In the genomic region with DNA sequence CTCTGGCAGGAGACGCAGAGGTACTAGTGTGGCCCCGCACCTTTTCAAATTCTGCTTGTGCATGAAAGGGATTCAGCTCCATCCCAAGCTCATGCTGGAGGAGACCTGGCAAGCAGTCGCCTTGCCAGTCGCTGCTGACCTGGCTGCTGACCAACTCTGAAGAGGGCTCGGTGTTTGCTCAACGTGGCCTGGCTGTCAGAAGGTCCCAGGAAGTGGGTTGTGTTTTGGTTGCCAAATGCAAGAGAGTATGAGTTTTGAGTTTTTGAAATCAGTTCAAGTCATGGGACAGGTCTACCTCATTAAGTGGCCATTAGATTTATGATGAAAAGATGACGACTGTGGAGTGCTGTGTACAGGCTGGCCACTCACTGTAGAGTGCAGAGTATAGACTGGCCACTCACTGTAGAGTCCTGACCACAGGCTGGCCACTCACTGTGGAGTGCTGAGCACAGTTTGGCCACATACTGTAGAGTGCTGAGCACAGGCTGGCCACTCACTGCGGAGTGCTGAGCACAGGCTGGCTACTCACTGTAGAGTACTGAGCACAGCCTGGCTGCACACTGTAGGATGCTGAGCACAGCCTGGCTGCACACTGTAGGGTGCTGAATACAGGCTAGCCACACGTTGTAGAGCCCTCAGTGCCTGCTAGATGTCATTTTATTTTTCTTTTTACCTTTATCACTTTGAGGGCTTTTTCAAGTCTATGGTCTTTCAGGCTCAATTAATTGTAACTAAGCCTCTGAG, we compare ENCODE assay signal across 22 cellular contexts.
A peak's percentile ranks its signal among the peaks of the same experiment; 100 is the strongest.
DNase-seq lines count a peak whose midpoint lies in the region; ATAC-seq, FAIRE-seq and TF ChIP-seq lines count a peak whose summit lies in the region.
"Had no signal": no experiment of that assay in that cellular context is flagged by ENCODE, and none has a peak within 500 bp of the region (broad histone marks: within the 10 kb centered on the region; RNA-seq: fewer than 3 reads in every experiment).

No MANE protein-coding gene starts in this region.

- H3K4me3 Mint-ChIP-seq in stimulated activated memory B cell treated with anti-CD40 and anti-IgM and Interleukin-4, amounts not matched to agents 10 μg/mL and 1 μg/mL and 100 μg/mL, for 72 hours, result no peak overlapping the region
- H3K4me3 Mint-ChIP-seq in activated T-cell treated with anti-CD3 and anti-CD28 coated beads, Interleukin-2, amount 50 U/mL, for 4 hours, result no peak overlapping the region
- H3K4me3 Mint-ChIP-seq: activated naive CD8-positive, alpha-beta T cell; activated T-helper 1 cell treated with anti-CD3 and anti-CD28 coated beads, Interleukin-12 subunit alpha, Interleukin-12 subunit beta, Interleukin-2, Interleukin-4 antibody, amounts not matched to agents 30 ng/mL and 10 ng/mL and 1 ng/mL, durations not matched to agents 14 hours and 24 hours and 36 hours; T-helper 1 cell treated with Interleukin-12 subunit alpha and Interleukin-12 subunit beta and Interleukin-4 antibody, amounts not matched to agents 30 μg/mL and 1 μg/mL, for 36 hours had no signal

- H3K4me1 Mint-ChIP-seq in stimulated activated memory B cell treated with anti-CD40 and anti-IgM and Interleukin-4, amounts not matched to agents 10 μg/mL and 1 μg/mL and 100 μg/mL, for 72 hours, result no peaks in the 10 kb centered on the region
- peaks cover 18% of the 10 kb centered on the region for H3K4me1 Mint-ChIP-seq in activated T-cell treated with anti-CD3 and anti-CD28 coated beads, Interleukin-2, amount 50 U/mL, for 4 hours (ENCODE audit: low read depth)

- DNase-seq in NCI-H1092 (lab: John Stamatoyannopoulos, UW) (peak; percentile 51), PC-3 (no peak), HepG2 (ENCODE audit: low spot score) (no peak), EL (no peak), AG08396 (ENCODE audit: low spot score) (no peak), germinal center (ENCODE audit: low spot score) (no peak)
- DNase-seq in activated T-cell treated with anti-CD3 and anti-CD28 coated beads, Interleukin-2, amount 50 U/mL, for 4 hours, result no peak
- DNase-seq: activated CD4-positive, CD25-positive, alpha-beta regulatory T cell; activated CD8-positive, alpha-beta memory T cell treated with anti-CD3 and anti-CD28 coated beads for 24 hours; BE2C; brain microvascular endothelial cell; foreskin fibroblast; GDM1; HCEC 1CT; kidney glomerular epithelial cell; NCI-H2171 treated with DMSO at 0.1 percent for 48 hours had no signal

- H3K4me2 ChIP-seq in PC-3 (ENCODE audit: low read length), result no peak overlapping the region
- no peak overlapping the region for H3K4me2 ChIP-seq in HepG2 (ENCODE audit: low read depth, low read length)

- H3K27ac Mint-ChIP-seq in stimulated activated memory B cell treated with anti-CD40 and anti-IgM and Interleukin-4, amounts not matched to agents 10 μg/mL and 1 μg/mL and 100 μg/mL, for 72 hours, result no peak overlapping the region
- H3K27ac Mint-ChIP-seq: activated naive CD8-positive, alpha-beta T cell; activated T-helper 1 cell treated with anti-CD3 and anti-CD28 coated beads, Interleukin-12 subunit alpha, Interleukin-12 subunit beta, Interleukin-2, Interleukin-4 antibody, amounts not matched to agents 30 ng/mL and 10 ng/mL and 1 ng/mL, durations not matched to agents 14 hours and 24 hours and 36 hours; T-helper 1 cell treated with Interleukin-12 subunit alpha and Interleukin-12 subunit beta and Interleukin-4 antibody, amounts not matched to agents 30 μg/mL and 1 μg/mL, for 36 hours had no signal

- ATAC-seq in PC-3, result peak; percentile 18; the same call in 1 of the 2 replicates
- ATAC-seq in HepG2, result peak; percentile 75
- peak; percentile 36 for ATAC-seq in stimulated activated memory B cell treated with anti-CD40 and anti-IgM and Interleukin-4, amounts not matched to agents 10 μg/mL and 1 μg/mL and 100 μg/mL, for 72 hours
- no peak for ATAC-seq in activated T-cell treated with anti-CD3 and anti-CD28 coated beads, Interleukin-2, amount 50 U/mL, for 4 hours

- BruUV-seq in PC-3 (replicated peaks; lab: Mats Ljungman, UMichigan) (no TSS peak), HepG2 (replicated peaks; lab: Mats Ljungman, UMichigan) (no TSS peak)

- H3K9ac ChIP-seq in PC-3 (ENCODE audit: low read length) (no peak overlapping the region), HepG2 (ENCODE audit: insufficient read depth, low read depth, low read length) (no peak overlapping the region)
- H3K9ac ChIP-seq: parathyroid adenoma had no signal

- TF ChIP-seq CTCF in PC-3 (conservative IDR thresholded peaks at IDR 0.05; ENCODE audit: low read depth, low read length), result no peak
- TF ChIP-seq CTCF in HepG2 (CRISPR knock-in tag; IDR thresholded peaks at IDR 0.05), result no peak

- no peak for TF ChIP-seq POLR2A in HepG2 (IDR thresholded peaks at IDR 0.05; ENCODE audit: insufficient read depth in 1 of 2, low read depth in 2 of 2, low read length in 2 of 2)

- H3K27me3 ChIP-seq in PC-3 (ENCODE audit: low read length) (peaks cover 39% of the 10 kb centered on the region), HepG2 (ENCODE audit: control insufficient read depth in 1 of 2, insufficient read depth in 2 of 2, low read length in 2 of 2) (no peaks in the 10 kb centered on the region)
- H3K27me3 ChIP-seq: BE2C, brain microvascular endothelial cell had no signal

- H3F3A ChIP-seq in PC-3 (ENCODE audit: low read length, unreplicated experiment), result no peaks in the 10 kb centered on the region

- in situ Hi-C loops in HepG2 (cut with HindIII; ENCODE audit: extremely low pct_ligation_motif_present, low pct_unique_long_range_greater_than_20kb), result no loop called here

- H3K27me3 Mint-ChIP-seq in stimulated activated memory B cell treated with anti-CD40 and anti-IgM and Interleukin-4, amounts not matched to agents 10 μg/mL and 1 μg/mL and 100 μg/mL, for 72 hours, result peaks cover 12% of the 10 kb centered on the region
- no peaks in the 10 kb centered on the region for H3K27me3 Mint-ChIP-seq in activated T-cell treated with anti-CD3 and anti-CD28 coated beads, Interleukin-2, amount 50 U/mL, for 4 hours (ENCODE audit: low read depth)
- H3K27me3 Mint-ChIP-seq: activated naive CD8-positive, alpha-beta T cell had no signal

- TF ChIP-seq RAD21 in HepG2 (CRISPR knock-in tag; IDR thresholded peaks at IDR 0.05), result no peak

- TF ChIP-seq EP300 in HepG2 (IDR thresholded peaks at IDR 0.05; ENCODE audit: low read depth in 2 of 2, low read length in 2 of 2) (no peak), HepG2 (CRISPR knock-in tag; IDR thresholded peaks at IDR 0.05; ENCODE audit: borderline replicate concordance) (no peak)

- H3K27ac ChIP-seq in PC-3 (ENCODE audit: low read length) (no peak overlapping the region), HepG2 (ENCODE audit: extremely low read length, insufficient read depth, low read length) (no peak overlapping the region)
- H3K27ac ChIP-seq: brain microvascular endothelial cell, parathyroid adenoma had no signal

- CTCF ChIA-PET in PC-3 (lab: Charles Lee), result no interaction called here
- CTCF ChIA-PET in HepG2 (lab: Yijun Ruan, JAX; ENCODE audit: low intra/inter-chr PET ratio, low total read pairs), result no interaction called here

- POLR2A ChIA-PET in PC-3 (lab: Charles Lee; ENCODE audit: unreplicated experiment) (no interaction called here), HepG2 (lab: Yijun Ruan, JAX) (no interaction called here)

- intact Hi-C loops in PC-3 (cut with micrococcal nuclease), result no loop called here
- intact Hi-C loops in HepG2 (cut with micrococcal nuclease; ENCODE audit: unreplicated experiment), result no loop called here

- H3K9me3 ChIP-seq in PC-3 (ENCODE audit: low read length) (no peaks in the 10 kb centered on the region), HepG2 (ENCODE audit: low read length) (no peaks in the 10 kb centered on the region)

- peaks cover 6% of the 10 kb centered on the region for H3K36me3 Mint-ChIP-seq in stimulated activated memory B cell treated with anti-CD40 and anti-IgM and Interleukin-4, amounts not matched to agents 10 μg/mL and 1 μg/mL and 100 μg/mL, for 72 hours
- peaks cover 7% of the 10 kb centered on the region for H3K36me3 Mint-ChIP-seq in activated T-cell treated with anti-CD3 and anti-CD28 coated beads, Interleukin-2, amount 50 U/mL, for 4 hours (ENCODE audit: insufficient read depth)
- H3K36me3 Mint-ChIP-seq: activated naive CD8-positive, alpha-beta T cell had no signal

- H3K79me2 ChIP-seq in PC-3 (ENCODE audit: low read length) (no peaks in the 10 kb centered on the region), HepG2 (ENCODE audit: insufficient read depth, low read length) (no peaks in the 10 kb centered on the region)
- H3K79me2 ChIP-seq: parathyroid adenoma had no signal

- peaks cover 3% of the 10 kb centered on the region for H3K9me3 Mint-ChIP-seq in stimulated activated memory B cell treated with anti-CD40 and anti-IgM and Interleukin-4, amounts not matched to agents 10 μg/mL and 1 μg/mL and 100 μg/mL, for 72 hours
- peaks cover 4% of the 10 kb centered on the region for H3K9me3 Mint-ChIP-seq in activated T-cell treated with anti-CD3 and anti-CD28 coated beads, Interleukin-2, amount 50 U/mL, for 4 hours

- H3K36me3 ChIP-seq in PC-3 (ENCODE audit: low read depth, low read length) (no peaks in the 10 kb centered on the region), HepG2 (replicated peaks in 1 of 2; ENCODE audit: control insufficient read depth in 1 of 2, insufficient read depth in 2 of 2, low read length in 2 of 2) (no peaks in the 10 kb centered on the region)
- H3K36me3 ChIP-seq: BE2C, brain microvascular endothelial cell had no signal

- 29% methylated on average over 9 of the region's 9 CpGs for whole genome bisulfite sequencing in HepG2 (ENCODE audit: low lambda C conversion rate)

- H3K4me1 ChIP-seq in PC-3 (ENCODE audit: insufficient read depth, low read length) (no peaks in the 10 kb centered on the region), HepG2 (ENCODE audit: insufficient read depth, low read length) (no peaks in the 10 kb centered on the region)
- H3K4me1 ChIP-seq: BE2C, parathyroid adenoma had no signal

- H2AFZ ChIP-seq in PC-3 (ENCODE audit: low read length) (no peak overlapping the region), HepG2 (ENCODE audit: low read length) (no peak overlapping the region)
- H2AFZ ChIP-seq: parathyroid adenoma had no signal

- no peaks in the 10 kb centered on the region for H3K9me2 ChIP-seq in PC-3 (replicated peaks; ENCODE audit: low read length)

- H3K4me3 ChIP-seq in PC-3 (ENCODE audit: low read length) (no peak overlapping the region), HepG2 (replicated peaks in 1 of 3; ENCODE audit: insufficient read depth in 1 of 3, low read depth in 2 of 3, low read length in 3 of 3) (no peak overlapping the region)

- H4K20me1 ChIP-seq in PC-3 (ENCODE audit: low read length) (no peaks in the 10 kb centered on the region), HepG2 (ENCODE audit: insufficient read depth, low read length) (no peaks in the 10 kb centered on the region)

- FAIRE-seq in HepG2 (lab: Jason Lieb, UNC), result no peak
- FAIRE-seq: endothelial cell of umbilical vein had no signal

Comparison
In these comparisons a context has a peak if more than half of its experiments do, and no peak if none do; other contexts are left out.
1. ATAC-seq: peak in PC-3 (single experiment), HepG2 (single experiment) and stimulated activated memory B cell treated with anti-CD40 and anti-IgM and Interleukin-4, amounts not matched to agents 10 μg/mL and 1 μg/mL and 100 μg/mL, for 72 hours (single experiment); none in activated T-cell treated with anti-CD3 and anti-CD28 coated beads, Interleukin-2, amount 50 U/mL, for 4 hours (0 of 2).